16 cellular contexts compared by ENCODE assay signal in the genomic region with DNA sequence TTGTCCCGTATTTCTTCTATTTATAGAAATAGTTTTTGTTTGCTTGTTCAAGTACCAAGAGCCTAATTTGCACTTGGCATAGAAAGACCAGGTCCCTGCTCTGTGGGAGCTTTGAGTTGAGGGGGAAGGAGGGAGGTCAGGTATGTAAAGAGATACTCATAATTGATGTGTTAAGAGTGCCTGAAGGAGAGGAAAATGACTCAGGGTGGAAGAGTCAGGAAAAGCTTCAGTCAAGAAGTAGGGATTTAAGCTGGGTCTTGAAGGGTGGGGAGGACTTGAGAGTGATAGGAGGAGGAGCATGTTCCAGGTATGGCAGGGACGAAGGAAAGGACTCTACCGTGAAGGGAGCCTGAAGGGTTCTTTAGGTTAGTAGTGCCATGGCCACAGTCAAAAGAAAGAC. TPM values are rescaled to one million over a fixed set of nuclear protein-coding genes. Genes with fewer than 3 reads are reported as not detected.
DNase-seq lines count a peak whose midpoint lies in the region; ATAC-seq and TF ChIP-seq lines count a peak whose summit lies in the region.
"Had no signal": no experiment of that assay in that cellular context is flagged by ENCODE, and none has a peak within 500 bp of the region (broad histone marks: within the 10 kb centered on the region; RNA-seq: fewer than 3 reads in every experiment).

No MANE protein-coding gene starts in this region.

- no peaks in the 10 kb centered on the region for H3K9me3 Mint-ChIP-seq in activated naive CD4-positive, alpha-beta T cell treated with anti-CD3 and anti-CD28 coated beads, Interleukin-2, amount 50 U/mL, for 24 hours
- H3K9me3 Mint-ChIP-seq in activated naive CD4-positive, alpha-beta T cell treated with anti-CD3 and anti-CD28 coated beads, Interleukin-2, amount 50 U/mL, for 72 hours = no peaks in the 10 kb centered on the region
- H3K9me3 Mint-ChIP-seq in stimulated activated naive B cell treated with anti-CD40 and anti-IgM and Interleukin-4, amounts not matched to agents 10 μg/mL and 1 μg/mL and 100 μg/mL, for 72 hours = no peaks in the 10 kb centered on the region
- H3K9me3 Mint-ChIP-seq: activated T-helper 2 cell treated with anti-CD3 and anti-CD28 coated beads, Interferon-gamma antibody, Interleukin-2, Interleukin-4, amounts not matched to agents 10 μg/mL and 5 μg/mL and 100 μg/mL, durations not matched to agents 14 hours and 24 hours and 36 hours had no signal

- no peak for TF ChIP-seq CTCF in epithelial cell of esophagus (IDR thresholded peaks at IDR 0.05; ENCODE audit: insufficient read depth, low read depth, low read length, missing control alignments)

- H3K4me3 Mint-ChIP-seq in activated naive CD4-positive, alpha-beta T cell treated with anti-CD3 and anti-CD28 coated beads, Interleukin-2, amount 50 U/mL, for 24 hours = no peak overlapping the region
- H3K4me3 Mint-ChIP-seq in stimulated activated naive B cell treated with anti-CD40 and anti-IgM and Interleukin-4, amounts not matched to agents 10 μg/mL and 1 μg/mL and 100 μg/mL, for 72 hours = no peak overlapping the region

- peak overlapping the region; percentile 43 for H3K27ac Mint-ChIP-seq in activated naive CD4-positive, alpha-beta T cell treated with anti-CD3 and anti-CD28 coated beads, Interleukin-2, amount 50 U/mL, for 24 hours
- peak overlapping the region in 1 of 2 donors; percentile 59 for H3K27ac Mint-ChIP-seq in activated naive CD4-positive, alpha-beta T cell treated with anti-CD3 and anti-CD28 coated beads, Interleukin-2, amount 50 U/mL, for 72 hours
- peak overlapping the region; percentile 56 for H3K27ac Mint-ChIP-seq in stimulated activated naive B cell treated with anti-CD40 and anti-IgM and Interleukin-4, amounts not matched to agents 10 μg/mL and 1 μg/mL and 100 μg/mL, for 72 hours
- H3K27ac Mint-ChIP-seq: activated T-helper 2 cell treated with anti-CD3 and anti-CD28 coated beads, Interferon-gamma antibody, Interleukin-2, Interleukin-4, amounts not matched to agents 10 μg/mL and 5 μg/mL and 100 μg/mL, durations not matched to agents 14 hours and 24 hours and 36 hours had no signal

- no peaks in the 10 kb centered on the region for H3K27me3 Mint-ChIP-seq in activated naive CD4-positive, alpha-beta T cell treated with anti-CD3 and anti-CD28 coated beads, Interleukin-2, amount 50 U/mL, for 24 hours
- no peaks in the 10 kb centered on the region for H3K27me3 Mint-ChIP-seq in stimulated activated naive B cell treated with anti-CD40 and anti-IgM and Interleukin-4, amounts not matched to agents 10 μg/mL and 1 μg/mL and 100 μg/mL, for 72 hours

- DNase-seq in activated naive CD4-positive, alpha-beta T cell treated with anti-CD3 and anti-CD28 coated beads, Interleukin-2, amount 50 U/mL, for 72 hours (ENCODE audit: low spot score in 2 of 2) = no peak
- peak; percentile 26 for DNase-seq in NCI-H2227 (lab: John Stamatoyannopoulos, UW; ENCODE audit: unreplicated experiment)
- peak; percentile 52 for DNase-seq in epithelial cell of esophagus (ENCODE audit: low read depth)
- DNase-seq in stimulated activated naive B cell treated with anti-CD40 and anti-IgM and Interleukin-4, amounts not matched to agents 10 μg/mL and 1 μg/mL and 100 μg/mL, for 72 hours = no peak
- no peak for DNase-seq in COLO829 (ENCODE audit: low spot score)
- DNase-seq: DMS153; effector memory CD4-positive, alpha-beta T cell; GOT3; NCI-H2029 treated with DMSO at 0.1 percent for 48 hours; NCI-H774; stimulated activated CD4-positive, alpha-beta T cell treated with anti-CD3 and anti-CD28 coated beads, Interleukin-4, amount 100 ng/mL, for 1 hour; T-helper 9 cell had no signal

- H3K36me3 Mint-ChIP-seq in activated naive CD4-positive, alpha-beta T cell treated with anti-CD3 and anti-CD28 coated beads, Interleukin-2, amount 50 U/mL, for 24 hours = peaks cover 7% of the 10 kb centered on the region
- H3K36me3 Mint-ChIP-seq in activated naive CD4-positive, alpha-beta T cell treated with anti-CD3 and anti-CD28 coated beads, Interleukin-2, amount 50 U/mL, for 72 hours = peaks cover 0 to 21% of the 10 kb centered on the region in 2 donors
- peaks cover 13 to 28% of the 10 kb centered on the region in 2 donors for H3K36me3 Mint-ChIP-seq in stimulated activated naive B cell treated with anti-CD40 and anti-IgM and Interleukin-4, amounts not matched to agents 10 μg/mL and 1 μg/mL and 100 μg/mL, for 72 hours

- no peak overlapping the region for H3K4me3 ChIP-seq in epithelial cell of esophagus (ENCODE audit: low read length)

- peaks cover 18% of the 10 kb centered on the region for H3K4me1 Mint-ChIP-seq in activated naive CD4-positive, alpha-beta T cell treated with anti-CD3 and anti-CD28 coated beads, Interleukin-2, amount 50 U/mL, for 24 hours
- peaks cover 3 to 24% of the 10 kb centered on the region in 2 donors for H3K4me1 Mint-ChIP-seq in stimulated activated naive B cell treated with anti-CD40 and anti-IgM and Interleukin-4, amounts not matched to agents 10 μg/mL and 1 μg/mL and 100 μg/mL, for 72 hours

- no peak for ATAC-seq in activated naive CD4-positive, alpha-beta T cell treated with anti-CD3 and anti-CD28 coated beads, Interleukin-2, amount 50 U/mL, for 72 hours
- ATAC-seq in stimulated activated naive B cell treated with anti-CD40 and anti-IgM and Interleukin-4, amounts not matched to agents 10 μg/mL and 1 μg/mL and 100 μg/mL, for 72 hours (replicated peaks) = no peak
- ATAC-seq in HG03196 (IDR thresholded peaks at IDR 0.05; ENCODE audit: unreplicated experiment) = no peak
- ATAC-seq in HG03135 (IDR thresholded peaks at IDR 0.05; ENCODE audit: unreplicated experiment) = no peak

RNA-seq across cellular contexts. Expression of a gene that starts 9.0 kb away (rescaled TPM):
- total RNA-seq in activated naive CD4-positive, alpha-beta T cell treated with anti-CD3 and anti-CD28 coated beads, Interleukin-2, amount 50 U/mL, for 72 hours = 10 to 100 TPM; 59.1 to 99.9 TPM

Comparison
In these comparisons a context has a peak if more than half of its experiments do, and no peak if none do; other contexts are left out.
1. DNase-seq: peak in NCI-H2227 (single experiment) and epithelial cell of esophagus (single experiment); none in activated naive CD4-positive, alpha-beta T cell treated with anti-CD3 and anti-CD28 coated beads, Interleukin-2, amount 50 U/mL, for 72 hours (0 of 2), stimulated activated naive B cell treated with anti-CD40 and anti-IgM and Interleukin-4, amounts not matched to agents 10 μg/mL and 1 μg/mL and 100 μg/mL, for 72 hours (single experiment) and COLO829 (single experiment).